ENCODE assay signal across 14 cellular contexts in the genomic region with DNA sequence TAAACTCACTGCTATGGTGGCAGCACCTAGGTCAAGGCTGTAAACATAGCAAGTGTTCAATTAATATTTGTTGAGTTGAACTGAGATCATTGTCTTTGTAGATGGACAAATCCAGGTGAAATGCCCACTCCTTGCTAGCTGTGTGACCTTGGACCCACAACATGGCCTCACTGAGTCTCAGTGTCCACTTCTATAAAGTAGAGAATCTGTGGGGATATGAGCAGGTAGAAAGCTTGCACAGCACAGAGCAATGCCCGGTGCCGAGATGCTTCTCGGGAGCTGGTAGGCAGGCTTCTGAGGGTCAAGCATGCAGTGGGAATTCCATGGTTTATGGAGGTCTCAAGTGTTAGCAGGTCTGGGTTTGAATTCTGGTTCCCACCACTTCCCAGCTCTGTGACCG.
DNase-seq lines count a peak whose midpoint lies in the region; ATAC-seq and TF ChIP-seq lines count a peak whose summit lies in the region.
"Had no signal": no experiment of that assay in that cellular context is flagged by ENCODE, and none has a peak within 500 bp of the region (broad histone marks: within the 10 kb centered on the region; RNA-seq: fewer than 3 reads in every experiment).

No MANE protein-coding gene starts in this region.

- WGBS in aorta, 2 donors: 81 to 98% methylated on average over 4 of the region's 4 CpGs

- no peak for TF ChIP-seq RAD21 in neural cell (conservative IDR thresholded peaks at IDR 0.05)

- H3K4me3 ChIP-seq in Loucy (ENCODE audit: low read length, poor library complexity, severe bottlenecking) (no peak overlapping the region), neural cell (ENCODE audit: low read length) (peak overlapping the region; percentile 51), aorta (ENCODE audit: low read length in 2 of 2) (no peak overlapping the region)
- H3K4me3 ChIP-seq: A549, GM12878, HAP-1 had no signal

- ATAC-seq in aorta (ENCODE audit: low FRiP score) (no peak), GM19467 (IDR thresholded peaks at IDR 0.05; ENCODE audit: unreplicated experiment) (no peak)
- ATAC-seq: A549; CD8-positive, alpha-beta T cell; GM12878 had no signal

- no peaks in the 10 kb centered on the region for H3F3A ChIP-seq in Loucy (ENCODE audit: low read depth)
- no peaks in the 10 kb centered on the region for H3F3A ChIP-seq in neural cell (ENCODE audit: insufficient read depth, low read length, poor library complexity, severe bottlenecking)

- H3K27ac ChIP-seq in neural cell (ENCODE audit: low read length): peak overlapping the region; percentile 94
- no peak overlapping the region for H3K27ac ChIP-seq in aorta (ENCODE audit: low read depth in 1 of 2, low read length in 2 of 2)
- H3K27ac ChIP-seq: 22Rv1, A549 had no signal

- no peaks in the 10 kb centered on the region for H4K20me1 ChIP-seq in Loucy (ENCODE audit: insufficient read depth, low read length, poor library complexity, severe bottlenecking)
- no peaks in the 10 kb centered on the region for H4K20me1 ChIP-seq in neural cell (ENCODE audit: insufficient read depth)

- TF ChIP-seq CTCF in Loucy (conservative IDR thresholded peaks at IDR 0.05; ENCODE audit: low read length) (no peak), neural cell (IDR thresholded peaks at IDR 0.05; ENCODE audit: poor library complexity, severe bottlenecking) (no peak)

- H3K9ac ChIP-seq in Loucy (ENCODE audit: low read depth, low read length, poor library complexity, severe bottlenecking): no peak overlapping the region
- peak overlapping the region; percentile 72 for H3K9ac ChIP-seq in neural cell (ENCODE audit: low read length)

- TF ChIP-seq EP300 in neural cell (conservative IDR thresholded peaks at IDR 0.05; ENCODE audit: poor library complexity, severe bottlenecking): no peak

- peak; percentile 31 for DNase-seq in activated effector memory CD4-positive, alpha-beta T cell treated with anti-CD3 and anti-CD28 coated beads, Interleukin-2, amount 50 U/mL, for 16 hours
- DNase-seq in activated effector memory CD4-positive, alpha-beta T cell treated with Interleukin-2 at 50 U/mL for 16 hours: no peak
- DNase-seq in aorta: no peak
- no peak for DNase-seq in activated T-cell treated with anti-CD3 and anti-CD28 coated beads, Interleukin-2, amount 50 U/mL, for 1 hour
- DNase-seq: Calu3; CD8-positive, alpha-beta T cell; DMS79 treated with DMSO at 0.1 percent for 48 hours had no signal

- H2AFZ ChIP-seq in Loucy (ENCODE audit: low read length): no peak overlapping the region
- no peak overlapping the region for H2AFZ ChIP-seq in neural cell (ENCODE audit: low read depth, low read length)

- intact Hi-C loops in aorta (cut with DNase I): no loop called here

- H3K9me3 ChIP-seq in Loucy (ENCODE audit: insufficient read depth, low read depth, low read length) (no peaks in the 10 kb centered on the region), neural cell (ENCODE audit: low read length) (no peaks in the 10 kb centered on the region), aorta (ENCODE audit: control insufficient read depth, low read length) (no peaks in the 10 kb centered on the region)
- H3K9me3 ChIP-seq: A549, HAP-1 had no signal

- H3K9me2 ChIP-seq in Loucy (replicated peaks; ENCODE audit: low read depth, low read length) (no peaks in the 10 kb centered on the region), neural cell (ENCODE audit: insufficient read depth, low read length) (no peaks in the 10 kb centered on the region)

- no peaks in the 10 kb centered on the region for H3K27me3 ChIP-seq in Loucy (ENCODE audit: insufficient read depth, low read length, poor library complexity, severe bottlenecking)
- H3K27me3 ChIP-seq in neural cell (ENCODE audit: insufficient read depth, low read depth, low read length): no peaks in the 10 kb centered on the region
- no peaks in the 10 kb centered on the region for H3K27me3 ChIP-seq in aorta (ENCODE audit: control insufficient read depth in 1 of 2, insufficient read depth in 2 of 2, low read length in 1 of 2)

- no peaks in the 10 kb centered on the region for H3K36me3 ChIP-seq in Loucy (ENCODE audit: insufficient read depth, low read length)
- no peaks in the 10 kb centered on the region for H3K36me3 ChIP-seq in neural cell (ENCODE audit: insufficient read depth, low read length)
- H3K36me3 ChIP-seq in aorta (ENCODE audit: control insufficient read depth in 1 of 2, insufficient read depth in 2 of 2, low read length in 1 of 2): no peaks in the 10 kb centered on the region
- H3K36me3 ChIP-seq: HAP-1 had no signal

- H3K4me2 ChIP-seq in Loucy (ENCODE audit: low read depth, low read length, poor library complexity, severe bottlenecking) (peak overlapping the region; percentile 42), neural cell (ENCODE audit: low read length) (peak overlapping the region; percentile 43)
- H3K4me2 ChIP-seq: A549 had no signal

- H3K79me2 ChIP-seq in Loucy (ENCODE audit: insufficient read depth, low read length) (no peaks in the 10 kb centered on the region), neural cell (replicated peaks; ENCODE audit: insufficient read depth, low read length) (no peaks in the 10 kb centered on the region)

- H3K4me1 ChIP-seq in Loucy (ENCODE audit: insufficient read depth, low read length, poor library complexity, severe bottlenecking): peaks cover 43% of the 10 kb centered on the region
- H3K4me1 ChIP-seq in aorta (ENCODE audit: control insufficient read depth in 1 of 2, insufficient read depth in 2 of 2, low read length in 2 of 2): no peaks in the 10 kb centered on the region
- H3K4me1 ChIP-seq: A549, HAP-1 had no signal

TF ChIP-seq in neural cell, 6 proteins besides CTCF, POLR2A, EP300 and RAD21:
- no peak for TF ChIP-seq MXI1 (conservative IDR thresholded peaks at IDR 0.05; ENCODE audit: poor library complexity, severe bottlenecking)
- TF ChIP-seq TAF1 (IDR thresholded peaks at IDR 0.05; ENCODE audit: low read depth): no peak
- no peak for TF ChIP-seq POLR2AphosphoS5 (IDR thresholded peaks at IDR 0.05)
- TF ChIP-seq EZH2 (IDR thresholded peaks at IDR 0.05; ENCODE audit: borderline replicate concordance, insufficient read depth, low read length, poor library complexity, severe bottlenecking): no peak
- TF ChIP-seq, protein P1, sequence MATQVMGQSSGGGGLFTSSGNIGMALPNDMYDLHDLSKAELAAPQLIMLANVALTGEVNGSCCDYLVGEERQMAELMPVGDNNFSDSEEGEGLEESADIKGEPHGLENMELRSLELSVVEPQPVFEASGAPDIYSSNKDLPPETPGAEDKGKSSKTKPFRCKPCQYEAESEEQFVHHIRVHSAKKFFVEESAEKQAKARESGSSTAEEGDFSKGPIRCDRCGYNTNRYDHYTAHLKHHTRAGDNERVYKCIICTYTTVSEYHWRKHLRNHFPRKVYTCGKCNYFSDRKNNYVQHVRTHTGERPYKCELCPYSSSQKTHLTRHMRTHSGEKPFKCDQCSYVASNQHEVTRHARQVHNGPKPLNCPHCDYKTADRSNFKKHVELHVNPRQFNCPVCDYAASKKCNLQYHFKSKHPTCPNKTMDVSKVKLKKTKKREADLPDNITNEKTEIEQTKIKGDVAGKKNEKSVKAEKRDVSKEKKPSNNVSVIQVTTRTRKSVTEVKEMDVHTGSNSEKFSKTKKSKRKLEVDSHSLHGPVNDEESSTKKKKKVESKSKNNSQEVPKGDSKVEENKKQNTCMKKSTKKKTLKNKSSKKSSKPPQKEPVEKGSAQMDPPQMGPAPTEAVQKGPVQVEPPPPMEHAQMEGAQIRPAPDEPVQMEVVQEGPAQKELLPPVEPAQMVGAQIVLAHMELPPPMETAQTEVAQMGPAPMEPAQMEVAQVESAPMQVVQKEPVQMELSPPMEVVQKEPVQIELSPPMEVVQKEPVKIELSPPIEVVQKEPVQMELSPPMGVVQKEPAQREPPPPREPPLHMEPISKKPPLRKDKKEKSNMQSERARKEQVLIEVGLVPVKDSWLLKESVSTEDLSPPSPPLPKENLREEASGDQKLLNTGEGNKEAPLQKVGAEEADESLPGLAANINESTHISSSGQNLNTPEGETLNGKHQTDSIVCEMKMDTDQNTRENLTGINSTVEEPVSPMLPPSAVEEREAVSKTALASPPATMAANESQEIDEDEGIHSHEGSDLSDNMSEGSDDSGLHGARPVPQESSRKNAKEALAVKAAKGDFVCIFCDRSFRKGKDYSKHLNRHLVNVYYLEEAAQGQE (IDR thresholded peaks at IDR 0.05; ENCODE audit: borderline replicate concordance): no peak
- no peak for TF ChIP-seq SMC3 (conservative IDR thresholded peaks at IDR 0.05; ENCODE audit: poor library complexity)
